Comparison of ENCODE assay signal across 22 cellular contexts in the genomic region with DNA sequence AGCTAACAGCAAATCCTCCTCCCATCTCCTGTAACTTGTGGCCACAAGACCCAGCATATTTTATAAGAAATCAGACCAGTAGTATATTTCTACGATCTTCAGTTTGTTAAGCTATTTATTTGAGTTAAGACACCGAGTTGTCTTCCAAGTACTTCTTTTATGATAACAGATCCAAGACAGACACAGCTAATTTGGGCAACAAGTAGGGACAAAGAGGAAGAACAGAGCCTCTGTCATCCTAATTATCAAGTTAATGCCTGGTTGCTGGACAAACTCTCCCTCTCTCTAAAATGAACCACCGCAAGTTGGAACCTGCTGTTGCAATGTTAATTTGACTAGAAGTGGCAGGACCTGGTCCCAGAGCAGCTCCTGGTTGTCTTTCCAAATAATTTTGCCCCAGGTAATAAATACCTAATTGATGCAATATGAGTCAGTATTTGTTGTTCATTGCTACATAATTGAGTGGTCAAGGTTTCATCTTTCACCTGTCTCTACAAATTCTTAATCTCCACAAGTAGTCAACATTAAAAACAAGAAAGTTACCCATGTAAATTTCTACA.
DNase-seq lines count a peak whose midpoint lies in the region; ATAC-seq and TF ChIP-seq lines count a peak whose summit lies in the region.
"Had no signal": no experiment of that assay in that cellular context is flagged by ENCODE, and none has a peak within 500 bp of the region (broad histone marks: within the 10 kb centered on the region; RNA-seq: fewer than 3 reads in every experiment).

No MANE protein-coding gene starts in this region.

- CTCF ChIA-PET in SK-N-SH (lab: Yijun Ruan, JAX): interaction anchor here (0.7 to 1.7 kb wide), 5 partner anchors 14 to 1186 kb away, joined by 3 to 5 read pairs (median 4); no protein-coding TSS in a partner anchor
- CTCF ChIA-PET in RWPE1 (lab: Yijun Ruan, JAX): interaction anchor here (0.6 to 0.7 kb wide), 2 partner anchors 71 to 244 kb away, joined by 3 to 5 read pairs; no protein-coding TSS in a partner anchor

- no peak overlapping the region for H2AFZ ChIP-seq in SK-N-SH (ENCODE audit: low read depth)
- H2AFZ ChIP-seq in hepatocyte: no peak overlapping the region

- WGBS in SK-N-SH (ENCODE audit: low lambda C conversion rate): 84% methylated on average over 3 of the region's 3 CpGs
- WGBS in hepatocyte (ENCODE audit: low lambda C conversion rate, missing lambda C conversion rate): 55% methylated on average over 3 of the region's 3 CpGs

- H3F3A ChIP-seq in SK-N-SH (replicated peaks; ENCODE audit: insufficient read depth): peaks cover 7% of the 10 kb centered on the region

- H3K27ac ChIP-seq in SK-N-SH (ENCODE audit: low read depth in 2 of 2, low read length in 1 of 2): peak overlapping the region in 1 of 2 experiments; percentile 39; a peak in 1 of 4 replicates
- no peak overlapping the region for H3K27ac ChIP-seq in RWPE1
- no peak overlapping the region for H3K27ac ChIP-seq in epithelial cell of prostate
- no peak overlapping the region for H3K27ac ChIP-seq in hepatocyte
- H3K27ac ChIP-seq: 22Rv1, Peyer's patch had no signal

- H3K36me3 Mint-ChIP-seq in endothelial cell (ENCODE audit: low read depth, unreplicated experiment): no peaks in the 10 kb centered on the region
- H3K36me3 Mint-ChIP-seq: CD4-positive, CD25-positive, alpha-beta regulatory T cell had no signal

- H4K20me1 ChIP-seq in SK-N-SH (ENCODE audit: insufficient read depth) (no peaks in the 10 kb centered on the region), hepatocyte (ENCODE audit: insufficient read depth, poor library complexity, severe bottlenecking) (no peaks in the 10 kb centered on the region)

- TF ChIP-seq EP300 in SK-N-SH (IDR thresholded peaks at IDR 0.05; ENCODE audit: borderline replicate concordance in 1 of 2, low read depth in 1 of 2, low read length in 1 of 2): no peak

- peaks cover 9 to 10% of the 10 kb centered on the region in 2 experiments; a peak in 3 of 4 replicates for H3K4me1 ChIP-seq in SK-N-SH (ENCODE audit: control insufficient read depth in 1 of 2, insufficient read depth in 2 of 2, low read depth in 1 of 2, low read length in 1 of 2)
- peaks cover 23% of the 10 kb centered on the region for H3K4me1 ChIP-seq in hepatocyte (ENCODE audit: insufficient read depth)
- H3K4me1 ChIP-seq: Peyer's patch had no signal

- H3K9ac ChIP-seq in SK-N-SH: no peak overlapping the region

- no peaks in the 10 kb centered on the region for H3K27me3 Mint-ChIP-seq in endothelial cell (ENCODE audit: unreplicated experiment)
- H3K27me3 Mint-ChIP-seq: CD4-positive, CD25-positive, alpha-beta regulatory T cell had no signal

- H3K9me3 ChIP-seq in SK-N-SH (no peaks in the 10 kb centered on the region), hepatocyte (ENCODE audit: low read depth) (no peaks in the 10 kb centered on the region)
- H3K9me3 ChIP-seq: Peyer's patch had no signal

- POLR2A ChIA-PET in SK-N-SH (lab: Yijun Ruan, JAX) (no interaction called here), RWPE1 (lab: Yijun Ruan, JAX; ENCODE audit: low non-redundant PET) (no interaction called here)

- H3K9me2 ChIP-seq in SK-N-SH (no peaks in the 10 kb centered on the region), hepatocyte (replicated peaks; ENCODE audit: insufficient read depth) (no peaks in the 10 kb centered on the region)

- H3K4me1 Mint-ChIP-seq in endothelial cell (ENCODE audit: unreplicated experiment): peaks cover 10% of the 10 kb centered on the region
- H3K4me1 Mint-ChIP-seq: B cell; CD4-positive, CD25-positive, alpha-beta regulatory T cell had no signal

- H3K9me3 Mint-ChIP-seq in endothelial cell (ENCODE audit: unreplicated experiment): no peaks in the 10 kb centered on the region

- H3K27me3 ChIP-seq in SK-N-SH (ENCODE audit: insufficient read depth): no peaks in the 10 kb centered on the region
- H3K27me3 ChIP-seq in hepatocyte: no peaks in the 10 kb centered on the region
- H3K27me3 ChIP-seq: Peyer's patch had no signal

- no peak for TF ChIP-seq RAD21 in SK-N-SH (IDR thresholded peaks at IDR 0.05; ENCODE audit: low read length)

- H3K4me2 ChIP-seq in SK-N-SH: no peak overlapping the region
- H3K4me2 ChIP-seq in hepatocyte: no peak overlapping the region

- H3K79me2 ChIP-seq in SK-N-SH (ENCODE audit: insufficient read depth) (no peaks in the 10 kb centered on the region), hepatocyte (no peaks in the 10 kb centered on the region)

- H3K4me3 Mint-ChIP-seq in endothelial cell (ENCODE audit: unreplicated experiment): no peak overlapping the region
- H3K4me3 Mint-ChIP-seq: B cell; CD4-positive, CD25-positive, alpha-beta regulatory T cell had no signal

- no peak overlapping the region for H3K27ac Mint-ChIP-seq in endothelial cell (ENCODE audit: unreplicated experiment)
- H3K27ac Mint-ChIP-seq: B cell; CD4-positive, CD25-positive, alpha-beta regulatory T cell had no signal

- TF ChIP-seq CTCF in SK-N-SH (IDR thresholded peaks at IDR 0.05) (no peak), RWPE1 (conservative IDR thresholded peaks at IDR 0.05; ENCODE audit: low read depth) (no peak), endothelial cell (IDR thresholded peaks at IDR 0.05; ENCODE audit: unreplicated experiment) (no peak), hepatocyte (IDR thresholded peaks at IDR 0.05; ENCODE audit: poor library complexity) (no peak)

- ATAC-seq in SK-N-SH treated with all-trans-retinoic acid at 6 μM for 48 hours: no peak
- ATAC-seq: HCT116 had no signal

- no peaks in the 10 kb centered on the region for H3K36me3 ChIP-seq in SK-N-SH (replicated peaks in 1 of 2; ENCODE audit: control insufficient read depth in 1 of 2, insufficient read depth in 2 of 2, low read length in 1 of 2)
- no peaks in the 10 kb centered on the region for H3K36me3 ChIP-seq in hepatocyte (replicated peaks; ENCODE audit: insufficient read depth, low read depth)
- H3K36me3 ChIP-seq: Peyer's patch had no signal

- DNase-seq in SK-N-SH (no peak), RWPE1 (ENCODE audit: low spot score) (peak; percentile 69), epithelial cell of prostate (ENCODE audit: low read depth, low spot score) (peak; percentile 36), retina (peak; percentile 23), endothelial cell (ENCODE audit: low spot score) (no peak), hepatocyte (ENCODE audit: low spot score) (no peak)
- DNase-seq in stimulated activated CD4-positive, alpha-beta T cell treated with anti-CD3 and anti-CD28 coated beads, Interleukin-2, amount 100 ng/mL, for 24 hours: no peak
- DNase-seq: Calu3; CD4-positive, CD25-positive, alpha-beta regulatory T cell; DMS53; IMR-90; Karpas-422; NCI-H1417; NCI-H1930; NCI-H2171 treated with DMSO at 0.1 percent for 48 hours; NCI-H82; Peyer's patch; SHP77 had no signal

- H3K4me3 ChIP-seq in SK-N-SH (ENCODE audit: low read depth in 2 of 2, low read length in 1 of 2): no peak overlapping the region
- H3K4me3 ChIP-seq in hepatocyte: no peak overlapping the region
- H3K4me3 ChIP-seq: Peyer's patch had no signal

TF ChIP-seq in SK-N-SH treated with all-trans-retinoic acid at 6 μM for 48 hours, 23 proteins besides CTCF, POLR2A, EP300 and RAD21:
- TF ChIP-seq ZNF8 (CRISPR knock-in tag; IDR thresholded peaks at IDR 0.05): no peak
- TF ChIP-seq ISL1 (CRISPR knock-in tag; IDR thresholded peaks at IDR 0.05): peak; percentile 53; the same call in 1 of the 2 replicates
- TF ChIP-seq, protein P1, sequence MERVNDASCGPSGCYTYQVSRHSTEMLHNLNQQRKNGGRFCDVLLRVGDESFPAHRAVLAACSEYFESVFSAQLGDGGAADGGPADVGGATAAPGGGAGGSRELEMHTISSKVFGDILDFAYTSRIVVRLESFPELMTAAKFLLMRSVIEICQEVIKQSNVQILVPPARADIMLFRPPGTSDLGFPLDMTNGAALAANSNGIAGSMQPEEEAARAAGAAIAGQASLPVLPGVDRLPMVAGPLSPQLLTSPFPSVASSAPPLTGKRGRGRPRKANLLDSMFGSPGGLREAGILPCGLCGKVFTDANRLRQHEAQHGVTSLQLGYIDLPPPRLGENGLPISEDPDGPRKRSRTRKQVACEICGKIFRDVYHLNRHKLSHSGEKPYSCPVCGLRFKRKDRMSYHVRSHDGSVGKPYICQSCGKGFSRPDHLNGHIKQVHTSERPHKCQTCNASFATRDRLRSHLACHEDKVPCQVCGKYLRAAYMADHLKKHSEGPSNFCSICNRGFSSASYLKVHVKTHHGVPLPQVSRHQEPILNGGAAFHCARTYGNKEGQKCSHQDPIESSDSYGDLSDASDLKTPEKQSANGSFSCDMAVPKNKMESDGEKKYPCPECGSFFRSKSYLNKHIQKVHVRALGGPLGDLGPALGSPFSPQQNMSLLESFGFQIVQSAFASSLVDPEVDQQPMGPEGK (CRISPR knock-in tag; IDR thresholded peaks at IDR 0.05; ENCODE audit: borderline replicate concordance): no peak
- TF ChIP-seq TOX (CRISPR knock-in tag; IDR thresholded peaks at IDR 0.05; ENCODE audit: borderline replicate concordance): no peak
- TF ChIP-seq ZFP30 (CRISPR knock-in tag; IDR thresholded peaks at IDR 0.05): no peak
- TF ChIP-seq ZNF565 (CRISPR knock-in tag; conservative IDR thresholded peaks at IDR 0.05; ENCODE audit: low read depth): no peak
- TF ChIP-seq ESRRG (CRISPR knock-in tag; IDR thresholded peaks at IDR 0.05): no peak

TF ChIP-seq in SK-N-SH, 30 proteins besides CTCF, POLR2A, EP300 and RAD21:
- no peak for TF ChIP-seq ELF1 (IDR thresholded peaks at IDR 0.05)
- TF ChIP-seq SIN3A (IDR thresholded peaks at IDR 0.05; ENCODE audit: borderline replicate concordance, low read depth, low read length): no peak
- no peak for TF ChIP-seq FOSL2 (IDR thresholded peaks at IDR 0.05; ENCODE audit: borderline replicate concordance, low read depth)
- TF ChIP-seq POLR2AphosphoS5 (IDR thresholded peaks at IDR 0.05; ENCODE audit: low read depth, low read length): no peak
- TF ChIP-seq RCOR1 (IDR thresholded peaks at IDR 0.05; ENCODE audit: low read length): no peak
- TF ChIP-seq NRF1 (IDR thresholded peaks at IDR 0.05; ENCODE audit: low read depth, low read length): no peak
- TF ChIP-seq MEF2A (IDR thresholded peaks at IDR 0.05; ENCODE audit: borderline replicate concordance, low read depth): no peak
TF ChIP-seq in SK-N-SH: peak in this region for 0.

Comparison
In these comparisons a context has a peak if more than half of its experiments do, and no peak if none do; other contexts are left out.
1. DNase-seq: peak in RWPE1 (single experiment), epithelial cell of prostate (single experiment) and retina (single experiment); none in SK-N-SH (single experiment), stimulated activated CD4-positive, alpha-beta T cell treated with anti-CD3 and anti-CD28 coated beads, Interleukin-2, amount 100 ng/mL, for 24 hours (0 of 2), endothelial cell (single experiment) and hepatocyte (single experiment).